In the genomic region with DNA sequence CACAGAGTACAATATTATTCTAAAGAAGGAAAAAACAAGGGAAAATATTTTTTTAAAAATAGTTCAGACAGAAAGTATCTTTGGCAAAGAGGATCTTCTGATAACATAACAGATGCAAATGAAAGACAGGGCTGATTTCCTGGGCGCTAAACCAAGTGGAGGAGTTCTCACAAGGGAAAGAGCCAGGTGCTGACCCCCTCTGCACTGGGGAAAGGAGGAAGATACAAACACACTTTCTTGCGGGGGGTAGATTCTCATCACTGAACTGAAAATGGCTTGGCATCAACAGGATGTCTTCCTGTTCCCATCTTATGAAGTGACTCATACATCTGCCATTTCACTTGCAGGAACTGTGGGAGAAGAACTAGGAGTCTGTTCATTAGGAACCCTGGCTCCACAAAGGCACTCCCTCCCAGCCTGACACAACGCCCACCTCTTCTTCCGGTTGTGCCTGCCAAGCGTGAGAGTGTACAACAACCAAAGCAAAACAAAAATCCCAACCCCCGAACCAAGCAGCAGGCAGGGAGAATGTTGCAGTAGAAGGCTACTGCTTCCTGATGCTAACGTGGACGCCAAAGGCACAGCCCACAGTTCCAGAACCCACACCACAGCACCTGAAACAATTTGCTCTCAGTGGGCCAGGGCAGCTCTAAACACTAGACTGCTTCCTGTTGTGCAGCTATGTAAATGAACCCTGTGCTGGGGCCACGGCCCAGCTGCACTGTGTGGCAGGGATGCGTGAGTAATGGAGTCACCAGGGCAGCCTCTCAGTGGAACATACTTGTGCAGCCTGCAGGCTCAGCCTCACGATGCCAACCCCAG, we compare ENCODE assay signal across 8 cellular contexts. TPM values are rescaled to one million over a fixed set of nuclear protein-coding genes. Genes with fewer than 3 reads are reported as not detected.
DNase-seq lines count a peak whose midpoint lies in the region; ATAC-seq, FAIRE-seq and TF ChIP-seq lines count a peak whose summit lies in the region.

No MANE protein-coding gene starts in this region.

- no peaks in the 10 kb centered on the region for H3K9me1 ChIP-seq in K562 (ENCODE audit: control insufficient read depth, insufficient read depth, low read length)

- H3K36me3 ChIP-seq in K562 (ENCODE audit: control insufficient read depth, insufficient read depth, low read length) = no peaks in the 10 kb centered on the region; the same call in 2 of the 3 replicates
- no peaks in the 10 kb centered on the region for H3K36me3 ChIP-seq in kidney epithelial cell (ENCODE audit: control insufficient read depth, insufficient read depth, low read length)

- peak overlapping the region; percentile 72 for H3K27ac ChIP-seq in K562 (ENCODE audit: extremely low read depth, low read depth, low read length)

- ATAC-seq in GM21367 (IDR thresholded peaks at IDR 0.05; ENCODE audit: unreplicated experiment) (peak; percentile 95), SK-N-SH treated with all-trans-retinoic acid at 6 μM for 48 hours (peak; percentile 95), K562 (no peak)

- H3K27me3 ChIP-seq in K562 (ENCODE audit: control insufficient read depth in 2 of 2, insufficient read depth in 2 of 2, low read length in 2 of 2) = no peaks in the 10 kb centered on the region
- H3K27me3 ChIP-seq in kidney epithelial cell (ENCODE audit: control insufficient read depth, insufficient read depth, low read length) = no peaks in the 10 kb centered on the region

- H3K4me1 ChIP-seq in K562 (replicated peaks in 1 of 2; ENCODE audit: control insufficient read depth in 2 of 2, insufficient read depth in 2 of 2, low read length in 2 of 2) = peaks cover 43 to 72% of the 10 kb centered on the region in 2 experiments

- POLR2A ChIA-PET in K562 (lab: Yijun Ruan, JAX) = interaction anchor here (1.2 to 1.3 kb wide), 3 partner anchors 11 to 50 kb away, joined by 3 read pairs; no protein-coding TSS in a partner anchor

- in situ Hi-C loops in K562 (cut with MboI) = loop anchor here (5.0 kb wide), 1 partner anchor 39 kb away; no protein-coding TSS in a partner anchor

- TF ChIP-seq EP300 in K562 (IDR thresholded peaks at IDR 0.05; ENCODE audit: low read length) = peak; percentile 4; the same call in 1 of the 2 replicates

- H3K4me2 ChIP-seq in K562 (ENCODE audit: insufficient read depth, low read length) = peak overlapping the region; percentile 61

- peak; percentile 70 for FAIRE-seq in K562 (lab: Jason Lieb, UNC)

- CTCF ChIA-PET in K562 (lab: Yijun Ruan, JAX; ENCODE audit: low intra/inter-chr PET ratio) = no interaction called here

- H2AFZ ChIP-seq in K562 (ENCODE audit: low read depth, low read length) = peak overlapping the region; percentile 94

- peak overlapping the region; percentile 31 to 86 for H3K9ac ChIP-seq in K562 (ENCODE audit: insufficient read depth in 1 of 2, low read depth in 2 of 2, low read length in 2 of 2)

- H3K4me3 ChIP-seq in K562 = no peak overlapping the region
- peak overlapping the region; percentile 1 for H3K4me3 ChIP-seq in kidney epithelial cell (ENCODE audit: low read depth, low read length)

- no peaks in the 10 kb centered on the region for H3K9me3 ChIP-seq in K562 (replicated peaks; ENCODE audit: control insufficient read depth, insufficient read depth, low read depth, low read length)

- no peaks in the 10 kb centered on the region for H3K79me2 ChIP-seq in K562 (ENCODE audit: control insufficient read depth, insufficient read depth, low read length)

- BruUV-seq in K562 (replicated peaks; lab: Mats Ljungman, UMichigan) = no TSS peak

- TF ChIP-seq CTCF in K562 (IDR thresholded peaks at IDR 0.05 in 2 of 3, conservative IDR thresholded peaks at IDR 0.05 in 1 of 3; ENCODE audit: insufficient read depth in 2 of 3, low read depth in 1 of 3, low read length in 3 of 3) (no peak), kidney epithelial cell (IDR thresholded peaks at IDR 0.05; ENCODE audit: insufficient read depth, low read length, poor library complexity, severe bottlenecking) (no peak)

- intact Hi-C loops in K562 (cut with micrococcal nuclease) = no loop called here

- TF ChIP-seq RAD21 in K562 (CRISPR knock-in tag; conservative IDR thresholded peaks at IDR 0.05 in 1 of 2, IDR thresholded peaks at IDR 0.05 in 1 of 2) = no peak

- TF ChIP-seq POLR2A in K562 (conservative IDR thresholded peaks at IDR 0.05) = no peak

- H4K20me1 ChIP-seq in K562 (replicated peaks; ENCODE audit: control insufficient read depth, insufficient read depth, low read length) = no peaks in the 10 kb centered on the region

- 18% methylated on average over 11 of the region's 11 CpGs for WGBS in K562 (ENCODE audit: insufficient coverage, low coverage, missing lambda C conversion rate)

- DNase-seq in DMS53 treated with DMSO at 0.1 percent for 48 hours (lab: John Stamatoyannopoulos, UW; ENCODE audit: unreplicated experiment) (peak; percentile 98), HK-2 (ENCODE audit: unreplicated experiment) (peak; percentile 62), K562 (ENCODE audit: extremely low read depth in 1 of 4, low spot score in 3 of 4) (peak in 3 of 4 experiments; percentile 56 to 70 (median 66)), kidney epithelial cell (ENCODE audit: low read depth) (peak; percentile 91), cerebellar nuclear complex (lab: John Stamatoyannopoulos, UW) (no peak)
- DNase-seq in stimulated activated CD4-positive, alpha-beta T cell treated with anti-CD3 and anti-CD28 coated beads, Interleukin-12 subunit alpha, Interleukin-12 subunit beta, amount 100 ng/mL, for 4 hours = peak; percentile 7

TF ChIP-seq in SK-N-SH treated with all-trans-retinoic acid at 6 μM for 48 hours, 23 proteins besides CTCF, POLR2A, EP300 and RAD21:
- TF ChIP-seq SNAI2 (CRISPR knock-in tag; IDR thresholded peaks at IDR 0.05) = 0 out of 2 replicates have a peak, but pooled peaks have one; percentile 42
- TF ChIP-seq, protein P1, sequence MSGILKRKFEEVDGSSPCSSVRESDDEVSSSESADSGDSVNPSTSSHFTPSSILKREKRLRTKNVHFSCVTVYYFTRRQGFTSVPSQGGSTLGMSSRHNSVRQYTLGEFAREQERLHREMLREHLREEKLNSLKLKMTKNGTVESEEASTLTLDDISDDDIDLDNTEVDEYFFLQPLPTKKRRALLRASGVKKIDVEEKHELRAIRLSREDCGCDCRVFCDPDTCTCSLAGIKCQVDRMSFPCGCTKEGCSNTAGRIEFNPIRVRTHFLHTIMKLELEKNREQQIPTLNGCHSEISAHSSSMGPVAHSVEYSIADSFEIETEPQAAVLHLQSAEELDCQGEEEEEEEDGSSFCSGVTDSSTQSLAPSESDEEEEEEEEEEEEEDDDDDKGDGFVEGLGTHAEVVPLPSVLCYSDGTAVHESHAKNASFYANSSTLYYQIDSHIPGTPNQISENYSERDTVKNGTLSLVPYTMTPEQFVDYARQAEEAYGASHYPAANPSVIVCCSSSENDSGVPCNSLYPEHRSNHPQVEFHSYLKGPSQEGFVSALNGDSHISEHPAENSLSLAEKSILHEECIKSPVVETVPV (CRISPR knock-in tag; IDR thresholded peaks at IDR 0.05) = no peak
- TF ChIP-seq ISL1 (CRISPR knock-in tag; IDR thresholded peaks at IDR 0.05) = peak; percentile 34; the same call in 1 of the 2 replicates

TF ChIP-seq in K562, 482 proteins besides CTCF, POLR2A, EP300 and RAD21 (continues in another document):
- TF ChIP-seq, protein P2, sequence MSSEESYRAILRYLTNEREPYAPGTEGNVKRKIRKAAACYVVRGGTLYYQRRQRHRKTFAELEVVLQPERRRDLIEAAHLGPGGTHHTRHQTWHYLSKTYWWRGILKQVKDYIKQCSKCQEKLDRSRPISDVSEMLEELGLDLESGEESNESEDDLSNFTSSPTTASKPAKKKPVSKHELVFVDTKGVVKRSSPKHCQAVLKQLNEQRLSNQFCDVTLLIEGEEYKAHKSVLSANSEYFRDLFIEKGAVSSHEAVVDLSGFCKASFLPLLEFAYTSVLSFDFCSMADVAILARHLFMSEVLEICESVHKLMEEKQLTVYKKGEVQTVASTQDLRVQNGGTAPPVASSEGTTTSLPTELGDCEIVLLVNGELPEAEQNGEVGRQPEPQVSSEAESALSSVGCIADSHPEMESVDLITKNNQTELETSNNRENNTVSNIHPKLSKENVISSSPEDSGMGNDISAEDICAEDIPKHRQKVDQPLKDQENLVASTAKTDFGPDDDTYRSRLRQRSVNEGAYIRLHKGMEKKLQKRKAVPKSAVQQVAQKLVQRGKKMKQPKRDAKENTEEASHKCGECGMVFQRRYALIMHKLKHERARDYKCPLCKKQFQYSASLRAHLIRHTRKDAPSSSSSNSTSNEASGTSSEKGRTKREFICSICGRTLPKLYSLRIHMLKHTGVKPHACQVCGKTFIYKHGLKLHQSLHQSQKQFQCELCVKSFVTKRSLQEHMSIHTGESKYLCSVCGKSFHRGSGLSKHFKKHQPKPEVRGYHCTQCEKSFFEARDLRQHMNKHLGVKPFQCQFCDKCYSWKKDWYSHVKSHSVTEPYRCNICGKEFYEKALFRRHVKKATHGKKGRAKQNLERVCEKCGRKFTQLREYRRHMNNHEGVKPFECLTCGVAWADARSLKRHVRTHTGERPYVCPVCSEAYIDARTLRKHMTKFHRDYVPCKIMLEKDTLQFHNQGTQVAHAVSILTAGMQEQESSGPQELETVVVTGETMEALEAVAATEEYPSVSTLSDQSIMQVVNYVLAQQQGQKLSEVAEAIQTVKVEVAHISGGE (CRISPR knock-in tag; IDR thresholded peaks at IDR 0.05) = peak in 1 of 3 experiments; percentile 55; a peak in 2 of 6 replicates

RNA-seq across cellular contexts. Expression of a gene that starts 51.0 kb away (rescaled TPM):
- total RNA-seq in K562 (2011; cell fraction: chromatin; rRNA removed; ENCODE audit: low replicate concordance) = 90.8 and 102 TPM in 2 replicates
- total RNA-seq in K562 (2011; cell fraction: nucleolus; rRNA removed) = 107 and 116 TPM in 2 replicates
- 70.0 and 72.2 TPM in 2 replicates for total RNA-seq in K562 (2011; cell fraction: nucleoplasm; rRNA removed)
- 124 and 128 TPM in 2 replicates for total RNA-seq in K562 (2014; rRNA removed)
- total RNA-seq in K562 (2014; rRNA removed; fragmentation: Illumina TruSeq; extraction: Trizol) = 47.2 and 53.9 TPM in 2 replicates
- 35.6 and 36.3 TPM in 2 replicates for total RNA-seq in K562 (2015; rRNA removed; fragmentation: Illumina TruSeq; extraction: Trizol)
- total RNA-seq in K562 (2021) = 131 and 156 TPM in 2 replicates
- polyA plus RNA-seq in K562 (2011; rRNA removed) = 62.1 and 67.7 TPM in 2 replicates
- 70.5 and 81.1 TPM in 2 replicates for polyA plus RNA-seq in K562 (2011; cell fraction: cytosol; rRNA removed)
- polyA plus RNA-seq in K562 (2011; cell fraction: nucleus; rRNA removed) = 121 and 179 TPM in 2 replicates
- 105 and 115 TPM in 2 replicates for polyA plus RNA-seq in K562 (2012)
- polyA plus RNA-seq in K562 (2014; fragmentation: Illumina TruSeq; extraction: Trizol) = 70.7 and 71.9 TPM in 2 replicates
- 10 to 100 TPM; 21.3 to 22.4 TPM for polyA plus RNA-seq in K562 (2014; fragmentation: Nextera tagmentation; extraction: Ambion mirVana)
- 118 and 142 TPM in 2 replicates for polyA plus RNA-seq in K562 (2014; rRNA removed)
- 20.1 and 28.5 TPM in 2 replicates for polyA minus RNA-seq in K562 (2011; rRNA and poly(A)+ RNA removed)
- polyA minus RNA-seq in K562 (2011; cell fraction: cytosol; rRNA and poly(A)+ RNA removed) = 39.4 and 64.1 TPM in 2 replicates
- 113 and 146 TPM in 2 replicates for polyA minus RNA-seq in K562 (2011; cell fraction: nucleus; rRNA and poly(A)+ RNA removed)
- 247 and 249 TPM in 2 replicates for total RNA-seq in kidney epithelial cell

Comparison
In these comparisons a context has a peak if more than half of its experiments do, and no peak if none do; other contexts are left out.
1. DNase-seq: peak in DMS53 treated with DMSO at 0.1 percent for 48 hours (single experiment), HK-2 (single experiment), K562 (3 of 4), kidney epithelial cell (single experiment) and stimulated activated CD4-positive, alpha-beta T cell treated with anti-CD3 and anti-CD28 coated beads, Interleukin-12 subunit alpha, Interleukin-12 subunit beta, amount 100 ng/mL, for 4 hours (single experiment); none in cerebellar nuclear complex (0 of 2).